ENCODE assay signal across 38 cellular contexts in the genomic region with DNA sequence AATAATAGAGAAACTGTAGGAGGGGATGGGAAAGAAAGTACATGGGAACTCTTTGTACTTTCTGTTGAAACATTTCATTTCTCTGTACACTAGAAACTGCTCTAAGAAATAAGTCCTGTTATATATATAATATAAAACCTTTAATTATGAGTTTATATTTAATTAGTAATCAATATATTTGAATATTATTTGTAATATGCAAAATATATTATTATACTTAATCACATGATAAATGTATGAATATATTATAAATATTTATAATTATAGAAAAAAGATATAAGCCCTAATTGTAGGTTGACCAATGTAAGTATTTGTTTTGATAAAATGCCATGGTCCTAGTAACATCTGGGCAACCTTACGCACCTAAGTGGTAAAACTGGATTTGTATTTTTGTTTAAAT. TPM values are rescaled to one million over a fixed set of nuclear protein-coding genes. Genes with fewer than 3 reads are reported as not detected.
"Had no signal": no experiment of that assay in that cellular context is flagged by ENCODE, and none has a peak within 500 bp of the region (broad histone marks: within the 10 kb centered on the region; RNA-seq: fewer than 3 reads in every experiment).

No MANE protein-coding gene starts in this region.

- H3K36me3 Mint-ChIP-seq: activated naive CD4-positive, alpha-beta T cell treated with anti-CD3 and anti-CD28 coated beads, Interleukin-2, amount 10 ng/mL, durations not matched to agents 7 days and 5 days; activated naive CD4-positive, alpha-beta T cell treated with anti-CD3 and anti-CD28 coated beads, Interleukin-2, amount 50 U/mL, for 72 hours; activated naive CD8-positive, alpha-beta T cell treated with anti-CD3 and anti-CD28 coated beads, Interleukin-2, amount 10 ng/mL, durations not matched to agents 7 days and 5 days had no signal

- FAIRE-seq: astrocyte, bronchial epithelial cell, endothelial cell of umbilical vein had no signal

- H3K4me1 Mint-ChIP-seq: activated B cell treated with CpG ODN at 0.5 μM for 24 hours; activated naive CD4-positive, alpha-beta T cell treated with anti-CD3 and anti-CD28 coated beads, Interleukin-2, amount 10 ng/mL, durations not matched to agents 7 days and 5 days; activated naive CD8-positive, alpha-beta T cell treated with anti-CD3 and anti-CD28 coated beads, Interleukin-2, amount 10 ng/mL, durations not matched to agents 7 days and 5 days; central memory CD8-positive, alpha-beta T cell had no signal

- H3K9me3 Mint-ChIP-seq: activated B cell treated with CpG ODN at 0.5 μM for 24 hours; activated CD8-positive, alpha-beta T cell treated with anti-CD3 and anti-CD28 coated beads for 36 hours; activated naive CD4-positive, alpha-beta T cell treated with anti-CD3 and anti-CD28 coated beads, Interleukin-2, amount 10 ng/mL, durations not matched to agents 7 days and 5 days; activated naive CD4-positive, alpha-beta T cell treated with anti-CD3 and anti-CD28 coated beads, Interleukin-2, amount 50 U/mL, for 72 hours; activated naive CD8-positive, alpha-beta T cell treated with anti-CD3 and anti-CD28 coated beads, Interleukin-2, amount 10 ng/mL, durations not matched to agents 7 days and 5 days; activated T-helper 1 cell treated with anti-CD3 and anti-CD28 coated beads, Interleukin-12 subunit alpha, Interleukin-12 subunit beta, Interleukin-2, Interleukin-4 antibody, amounts not matched to agents 30 ng/mL and 10 ng/mL and 1 ng/mL, durations not matched to agents 14 hours and 24 hours and 36 hours; activated T-helper 2 cell treated with anti-CD3 and anti-CD28 coated beads, Interferon-gamma antibody, Interleukin-2, Interleukin-4, amounts not matched to agents 10 μg/mL and 5 μg/mL and 100 μg/mL, durations not matched to agents 14 hours and 24 hours and 36 hours had no signal

- H3K4me3 Mint-ChIP-seq: activated B cell treated with CpG ODN at 0.5 μM for 24 hours; activated CD8-positive, alpha-beta T cell treated with anti-CD3 and anti-CD28 coated beads for 36 hours; activated naive CD4-positive, alpha-beta T cell treated with anti-CD3 and anti-CD28 coated beads, Interleukin-2, amount 10 ng/mL, durations not matched to agents 7 days and 5 days; activated naive CD8-positive, alpha-beta T cell treated with anti-CD3 and anti-CD28 coated beads, Interleukin-2, amount 10 ng/mL, durations not matched to agents 7 days and 5 days; activated T-helper 1 cell treated with anti-CD3 and anti-CD28 coated beads, Interleukin-12 subunit alpha, Interleukin-12 subunit beta, Interleukin-2, Interleukin-4 antibody, amounts not matched to agents 30 ng/mL and 10 ng/mL and 1 ng/mL, durations not matched to agents 14 hours and 24 hours and 36 hours; central memory CD8-positive, alpha-beta T cell; effector memory CD8-positive, alpha-beta T cell had no signal

- H3K4me3 ChIP-seq: esophagus squamous epithelium, heart left ventricle had no signal

- H3K27me3 ChIP-seq: brain microvascular endothelial cell, esophagus squamous epithelium, heart left ventricle had no signal

- H3K36me3 ChIP-seq: brain microvascular endothelial cell, esophagus squamous epithelium, heart left ventricle had no signal

- DNase-seq: activated B cell treated with CpG ODN at 0.5 μM for 24 hours; activated CD4-positive, alpha-beta T cell treated with anti-CD3 and anti-CD28 coated beads for 48 hours; activated CD4-positive, alpha-beta T cell treated with anti-CD3 and anti-CD28 coated beads, Interleukin-2, amount 50 U/mL, for 1 hour; activated CD4-positive, alpha-beta T cell treated with anti-CD3 and anti-CD28 coated beads, Interleukin-2, amount 50 U/mL, for 48 hours; activated CD8-positive, alpha-beta memory T cell treated with anti-CD3 and anti-CD28 coated beads for 24 hours; activated CD8-positive, alpha-beta T cell treated with anti-CD3 and anti-CD28 coated beads for 36 hours; activated gamma-delta T cell; activated naive CD4-positive, alpha-beta T cell; activated naive CD4-positive, alpha-beta T cell treated with anti-CD3 and anti-CD28 coated beads, Interleukin-2, amount 10 ng/mL, durations not matched to agents 7 days and 5 days; activated naive CD8-positive, alpha-beta T cell treated with anti-CD3 and anti-CD28 coated beads, Interleukin-2, amount 10 ng/mL, durations not matched to agents 7 days and 5 days; activated T-cell treated with anti-CD3 and anti-CD28 coated beads, Interleukin-2, amount 50 U/mL, for 1 hour; activated T-cell treated with anti-CD3 and anti-CD28 coated beads, Interleukin-2, amount 50 U/mL, for 48 hours; anterior cingulate cortex; brain microvascular endothelial cell; cortex of kidney; dermis blood vessel endothelial cell; effector CD4-positive, alpha-beta T cell; effector memory CD8-positive, alpha-beta T cell; esophagus squamous epithelium; foreskin melanocyte; glutamatergic neuron; heart left ventricle; T-helper 2 cell had no signal

- ATAC-seq: activated CD4-positive, CD25-positive, alpha-beta regulatory T cell treated with anti-CD3 and anti-CD28 coated beads, Interleukin-2, amount 50 U/mL, for 24 hours; activated CD8-positive, alpha-beta T cell treated with anti-CD3 and anti-CD28 coated beads for 36 hours; activated naive CD4-positive, alpha-beta T cell treated with anti-CD3 and anti-CD28 coated beads, Interleukin-2, amount 50 U/mL, for 72 hours; effector memory CD8-positive, alpha-beta T cell; heart left ventricle had no signal

- H3K27ac ChIP-seq: brain microvascular endothelial cell, epithelial cell of prostate, esophagus squamous epithelium, heart left ventricle, VCaP had no signal

- H3K9me3 ChIP-seq: esophagus squamous epithelium, heart left ventricle had no signal

- H3K4me1 ChIP-seq: esophagus squamous epithelium had no signal

- H3K27ac Mint-ChIP-seq: activated B cell treated with CpG ODN at 0.5 μM for 24 hours; activated CD8-positive, alpha-beta T cell treated with anti-CD3 and anti-CD28 coated beads for 36 hours; activated naive CD4-positive, alpha-beta T cell treated with anti-CD3 and anti-CD28 coated beads, Interleukin-2, amount 10 ng/mL, durations not matched to agents 7 days and 5 days; activated naive CD4-positive, alpha-beta T cell treated with anti-CD3 and anti-CD28 coated beads, Interleukin-2, amount 50 U/mL, for 72 hours; activated naive CD8-positive, alpha-beta T cell treated with anti-CD3 and anti-CD28 coated beads, Interleukin-2, amount 10 ng/mL, durations not matched to agents 7 days and 5 days; activated T-helper 1 cell treated with anti-CD3 and anti-CD28 coated beads, Interleukin-12 subunit alpha, Interleukin-12 subunit beta, Interleukin-2, Interleukin-4 antibody, amounts not matched to agents 30 ng/mL and 10 ng/mL and 1 ng/mL, durations not matched to agents 14 hours and 24 hours and 36 hours; activated T-helper 2 cell treated with anti-CD3 and anti-CD28 coated beads, Interferon-gamma antibody, Interleukin-2, Interleukin-4, amounts not matched to agents 10 μg/mL and 5 μg/mL and 100 μg/mL, durations not matched to agents 14 hours and 24 hours and 36 hours; effector memory CD8-positive, alpha-beta T cell had no signal

- H3K27me3 Mint-ChIP-seq: activated B cell treated with CpG ODN at 0.5 μM for 24 hours; activated naive CD4-positive, alpha-beta T cell treated with anti-CD3 and anti-CD28 coated beads, Interleukin-2, amount 10 ng/mL, durations not matched to agents 7 days and 5 days; central memory CD8-positive, alpha-beta T cell; effector memory CD8-positive, alpha-beta T cell had no signal

RNA-seq across cellular contexts. Expression of a gene that starts 51.0 kb away (rescaled TPM):
- total RNA-seq: activated B cell treated with CpG ODN at 0.5 μM for 24 hours; activated CD8-positive, alpha-beta T cell treated with anti-CD3 and anti-CD28 coated beads for 36 hours; activated naive CD4-positive, alpha-beta T cell treated with anti-CD3 and anti-CD28 coated beads, Interleukin-2, amount 50 U/mL, for 72 hours; activated naive CD8-positive, alpha-beta T cell treated with anti-CD3 and anti-CD28 coated beads, Interleukin-2, amount 10 ng/mL, durations not matched to agents 7 days and 5 days; activated T-helper 1 cell treated with anti-CD3 and anti-CD28 coated beads, Interleukin-12 subunit alpha, Interleukin-12 subunit beta, Interleukin-2, Interleukin-4 antibody, amounts not matched to agents 30 ng/mL and 10 ng/mL and 1 ng/mL, durations not matched to agents 14 hours and 24 hours and 36 hours; activated T-helper 2 cell treated with anti-CD3 and anti-CD28 coated beads, Interferon-gamma antibody, Interleukin-2, Interleukin-4, amounts not matched to agents 10 μg/mL and 5 μg/mL and 100 μg/mL, durations not matched to agents 14 hours and 24 hours and 36 hours; astrocyte; bronchial epithelial cell; cardiac septum; dermis blood vessel endothelial cell; endothelial cell of umbilical vein; esophagus squamous epithelium; fibroblast of lung; fibroblast of villous mesenchyme; heart left ventricle; T-helper 1 cell treated with Interleukin-12 subunit alpha and Interleukin-12 subunit beta and Interleukin-4 antibody, amounts not matched to agents 30 ng/mL and 1 ng/mL, for 36 hours had no signal
- polyA plus RNA-seq: endothelial cell of umbilical vein, esophagus, fibroblast of lung, heart left ventricle had no signal
